19 cellular contexts compared by ENCODE assay signal in the genomic region with DNA sequence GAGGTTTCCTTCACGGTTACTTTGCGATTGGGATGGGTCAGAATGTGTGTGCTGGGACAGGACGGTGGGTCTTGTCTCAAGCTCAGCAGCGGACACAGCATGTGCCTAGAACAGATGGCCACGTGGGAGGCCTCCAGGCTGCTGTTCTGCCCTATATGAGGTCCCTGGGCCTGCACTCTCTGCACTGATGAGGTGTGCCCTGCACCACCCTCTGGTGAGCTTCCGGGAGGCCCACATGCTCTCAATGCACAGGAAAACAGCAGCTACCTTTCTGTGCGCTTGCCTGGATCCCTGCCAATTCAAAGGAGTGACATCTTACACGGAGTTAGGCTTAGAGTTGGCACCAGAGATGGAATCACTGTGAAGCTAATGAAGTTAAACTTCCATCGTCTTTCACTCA. TPM values are rescaled to one million over a fixed set of nuclear protein-coding genes. Genes with fewer than 3 reads are reported as not detected.
A peak's percentile ranks its signal among the peaks of the same experiment; 100 is the strongest.
DNase-seq lines count a peak whose midpoint lies in the region; ATAC-seq and TF ChIP-seq lines count a peak whose summit lies in the region.
"Had no signal": no experiment of that assay in that cellular context is flagged by ENCODE, and none has a peak within 500 bp of the region (broad histone marks: within the 10 kb centered on the region; RNA-seq: fewer than 3 reads in every experiment).

No MANE protein-coding gene starts in this region.

- H3K9me3 ChIP-seq in esophagus squamous epithelium (no peaks in the 10 kb centered on the region), upper lobe of right lung (no peaks in the 10 kb centered on the region), trophoblast cell (ENCODE audit: insufficient read depth, low read depth, low read length) (peaks cover 4% of the 10 kb centered on the region)
- H3K9me3 ChIP-seq: right lobe of liver, SJCRH30 had no signal

- no peak overlapping the region for H2BK5ac ChIP-seq in trophoblast cell (ENCODE audit: low read depth, low read length, poor library complexity)

- peaks cover 6 to 79% (median 36%) of the 10 kb centered on the region in 3 donors for H3K4me1 ChIP-seq in esophagus squamous epithelium
- H3K4me1 ChIP-seq in upper lobe of right lung: no peaks in the 10 kb centered on the region
- peaks cover 0 to 2% of the 10 kb centered on the region in 2 experiments for H3K4me1 ChIP-seq in trophoblast cell (ENCODE audit: control insufficient read depth in 1 of 2, insufficient read depth in 2 of 2, low read length in 2 of 2)
- H3K4me1 ChIP-seq: right lobe of liver had no signal

- H3K79me2 ChIP-seq in trophoblast cell (ENCODE audit: control insufficient read depth, insufficient read depth, low read length, poor library complexity): no peaks in the 10 kb centered on the region

- no peak overlapping the region for H3K4me3 Mint-ChIP-seq in activated CD8-positive, alpha-beta T cell treated with anti-CD3 and anti-CD28 coated beads for 36 hours
- no peak overlapping the region for H3K4me3 Mint-ChIP-seq in activated CD8-positive, alpha-beta T cell treated with anti-CD3 and anti-CD28 coated beads, Interleukin-2, amount 10 ng/mL, durations not matched to agents 7 days and 5 days
- no peak overlapping the region for H3K4me3 Mint-ChIP-seq in activated T-helper 2 cell treated with anti-CD3 and anti-CD28 coated beads, Interferon-gamma antibody, Interleukin-2, Interleukin-4, amounts not matched to agents 10 μg/mL and 5 μg/mL and 100 μg/mL, durations not matched to agents 14 hours and 24 hours and 36 hours (ENCODE audit: low read depth)
- H3K4me3 Mint-ChIP-seq: activated CD4-positive, alpha-beta T cell treated with anti-CD3 and anti-CD28 coated beads for 36 hours had no signal

- peaks cover 4% of the 10 kb centered on the region for H3K4me1 Mint-ChIP-seq in activated CD8-positive, alpha-beta T cell treated with anti-CD3 and anti-CD28 coated beads for 36 hours (ENCODE audit: low read depth)
- peaks cover 3% of the 10 kb centered on the region for H3K4me1 Mint-ChIP-seq in activated CD8-positive, alpha-beta T cell treated with anti-CD3 and anti-CD28 coated beads, Interleukin-2, amount 10 ng/mL, durations not matched to agents 7 days and 5 days (ENCODE audit: low read depth)
- peaks cover 7% of the 10 kb centered on the region for H3K4me1 Mint-ChIP-seq in activated T-helper 2 cell treated with anti-CD3 and anti-CD28 coated beads, Interferon-gamma antibody, Interleukin-2, Interleukin-4, amounts not matched to agents 10 μg/mL and 5 μg/mL and 100 μg/mL, durations not matched to agents 14 hours and 24 hours and 36 hours (ENCODE audit: low read depth)

- no peak overlapping the region for H2BK120ac ChIP-seq in trophoblast cell (ENCODE audit: insufficient read depth, low read length, poor library complexity)

- H3K27ac ChIP-seq in esophagus squamous epithelium (peak overlapping the region; percentile 28 to 66 (median 57)), upper lobe of right lung (no peak overlapping the region), trophoblast cell (ENCODE audit: low read depth, low read length) (no peak overlapping the region)
- H3K27ac ChIP-seq: right lobe of liver, SJCRH30 had no signal

- H3K23ac ChIP-seq in trophoblast cell (ENCODE audit: low read length): no peak overlapping the region

- no peaks in the 10 kb centered on the region for H3K79me1 ChIP-seq in trophoblast cell (ENCODE audit: low read length)

- H3K4me3 ChIP-seq in esophagus squamous epithelium (no peak overlapping the region), upper lobe of right lung (no peak overlapping the region), trophoblast cell (ENCODE audit: low read depth, low read length) (no peak overlapping the region)
- H3K4me3 ChIP-seq: right lobe of liver, SJCRH30 had no signal

- CTCF ChIA-PET in activated CD8-positive, alpha-beta T cell treated with anti-CD3 and anti-CD28 coated beads for 36 hours (lab: Charles Lee): interaction anchor here (1.5 kb wide), 1 partner anchor 18 kb away, joined by 5 read pairs; no protein-coding TSS in a partner anchor
- CTCF ChIA-PET in activated CD8-positive, alpha-beta T cell treated with anti-CD3 and anti-CD28 coated beads, Interleukin-2, amount 10 ng/mL, durations not matched to agents 7 days and 5 days (lab: Charles Lee): no interaction called here

- H2AK5ac ChIP-seq in trophoblast cell (ENCODE audit: low read length): no peak overlapping the region

- H3K27me3 ChIP-seq in esophagus squamous epithelium (no peaks in the 10 kb centered on the region), upper lobe of right lung (no peaks in the 10 kb centered on the region), trophoblast cell (ENCODE audit: insufficient read depth, low read length) (no peaks in the 10 kb centered on the region)
- H3K27me3 ChIP-seq: right lobe of liver, SJCRH30 had no signal

- no peak overlapping the region for H2BK12ac ChIP-seq in trophoblast cell (ENCODE audit: low read length)

- H4K91ac ChIP-seq in trophoblast cell (ENCODE audit: low read depth, low read length): no peak overlapping the region

- H4K12ac ChIP-seq in trophoblast cell (ENCODE audit: low read depth, low read length): no peak overlapping the region

- no peak overlapping the region for H3K9ac ChIP-seq in trophoblast cell (ENCODE audit: low read length)

- TF ChIP-seq POLR2A in esophagus squamous epithelium (IDR thresholded peaks at IDR 0.05): no peak

- ATAC-seq in activated CD8-positive, alpha-beta T cell treated with anti-CD3 and anti-CD28 coated beads for 36 hours: peak; percentile 27
- ATAC-seq in activated CD8-positive, alpha-beta T cell treated with anti-CD3 and anti-CD28 coated beads, Interleukin-2, amount 10 ng/mL, durations not matched to agents 7 days and 5 days: no peak
- no peak for ATAC-seq in upper lobe of right lung
- ATAC-seq: activated CD4-positive, alpha-beta T cell treated with anti-CD3 and anti-CD28 coated beads for 36 hours; right lobe of liver had no signal

- no peak for TF ChIP-seq CTCF in activated CD8-positive, alpha-beta T cell treated with anti-CD3 and anti-CD28 coated beads for 36 hours (IDR thresholded peaks at IDR 0.05)
- TF ChIP-seq CTCF in esophagus squamous epithelium (IDR thresholded peaks at IDR 0.05): no peak
- no peak for TF ChIP-seq CTCF in upper lobe of right lung (IDR thresholded peaks at IDR 0.05)

- H3K4me2 ChIP-seq in trophoblast cell (ENCODE audit: low read length): no peak overlapping the region

- H3K27me3 Mint-ChIP-seq in activated CD8-positive, alpha-beta T cell treated with anti-CD3 and anti-CD28 coated beads for 36 hours: no peaks in the 10 kb centered on the region
- H3K27me3 Mint-ChIP-seq in activated CD8-positive, alpha-beta T cell treated with anti-CD3 and anti-CD28 coated beads, Interleukin-2, amount 10 ng/mL, durations not matched to agents 7 days and 5 days (ENCODE audit: low read depth): peaks cover 2% of the 10 kb centered on the region
- no peaks in the 10 kb centered on the region for H3K27me3 Mint-ChIP-seq in activated T-helper 2 cell treated with anti-CD3 and anti-CD28 coated beads, Interferon-gamma antibody, Interleukin-2, Interleukin-4, amounts not matched to agents 10 μg/mL and 5 μg/mL and 100 μg/mL, durations not matched to agents 14 hours and 24 hours and 36 hours (ENCODE audit: low read depth)
- H3K27me3 Mint-ChIP-seq: activated CD4-positive, alpha-beta T cell treated with anti-CD3 and anti-CD28 coated beads for 36 hours had no signal

- no peaks in the 10 kb centered on the region for H3K36me3 Mint-ChIP-seq in activated CD8-positive, alpha-beta T cell treated with anti-CD3 and anti-CD28 coated beads for 36 hours (ENCODE audit: low read depth)
- no peaks in the 10 kb centered on the region for H3K36me3 Mint-ChIP-seq in activated CD8-positive, alpha-beta T cell treated with anti-CD3 and anti-CD28 coated beads, Interleukin-2, amount 10 ng/mL, durations not matched to agents 7 days and 5 days (ENCODE audit: low read depth)
- no peaks in the 10 kb centered on the region for H3K36me3 Mint-ChIP-seq in activated T-helper 2 cell treated with anti-CD3 and anti-CD28 coated beads, Interferon-gamma antibody, Interleukin-2, Interleukin-4, amounts not matched to agents 10 μg/mL and 5 μg/mL and 100 μg/mL, durations not matched to agents 14 hours and 24 hours and 36 hours (ENCODE audit: low read depth)

- WGBS in esophagus squamous epithelium, 2 donors: 42 to 43% methylated on average over 1 to 3 of the region's 9 CpGs
- no CpG with 5 or more reads among the region's 9 CpGs for WGBS in trophoblast cell (ENCODE audit: extremely low coverage, insufficient coverage, insufficient read length)

- H3K36me3 ChIP-seq in esophagus squamous epithelium (peaks cover 5 to 70% (median 10%) of the 10 kb centered on the region in 3 donors), upper lobe of right lung (no peaks in the 10 kb centered on the region), trophoblast cell (ENCODE audit: control insufficient read depth in 1 of 2, insufficient read depth in 2 of 2, low read length in 2 of 2) (peaks cover 64 to 86% of the 10 kb centered on the region in 2 experiments)
- H3K36me3 ChIP-seq: right lobe of liver, SJCRH30 had no signal

- H4K8ac ChIP-seq in trophoblast cell (ENCODE audit: low read depth, low read length): no peak overlapping the region

- no peak for DNase-seq in activated CD8-positive, alpha-beta T cell treated with anti-CD3 and anti-CD28 coated beads for 36 hours
- DNase-seq in activated CD8-positive, alpha-beta T cell treated with anti-CD3 and anti-CD28 coated beads, Interleukin-2, amount 10 ng/mL, durations not matched to agents 7 days and 5 days: no peak
- peak; percentile 74 for DNase-seq in NCI-H748 (lab: John Stamatoyannopoulos, UW; ENCODE audit: unreplicated experiment)
- no peak for DNase-seq in esophagus squamous epithelium (lab: John Stamatoyannopoulos, UW)
- DNase-seq in upper lobe of right lung: no peak
- no peak for DNase-seq in ecto neural progenitor cell (ENCODE audit: low spot score)
- DNase-seq in trophoblast cell: no peak
- no peak for DNase-seq in activated T-helper 2 cell treated with anti-CD3 and anti-CD28 coated beads, Interferon-gamma antibody, Interleukin-2, Interleukin-4, amounts not matched to agents 10 μg/mL and 5 μg/mL and 100 μg/mL, durations not matched to agents 14 hours and 24 hours and 36 hours (ENCODE audit: low spot score)
- DNase-seq: activated CD4-positive, alpha-beta T cell treated with anti-CD3 and anti-CD28 coated beads for 36 hours; activated naive CD4-positive, alpha-beta T cell treated with anti-CD3 and anti-CD28 coated beads, Interleukin-2, amount 50 U/mL, for 16 hours; GDM1; midbrain; NCI-H1930; occipital lobe; stimulated activated CD4-positive, alpha-beta T cell treated with anti-CD3 and anti-CD28 coated beads, Interleukin-2, amount 100 ng/mL, for 24 hours; T-helper 9 cell had no signal

- intact Hi-C loops in activated CD8-positive, alpha-beta T cell treated with anti-CD3 and anti-CD28 coated beads for 36 hours (cut with micrococcal nuclease): no loop called here
- intact Hi-C loops in esophagus squamous epithelium (cut with DNase I) (no loop called here), upper lobe of right lung (cut with DNase I) (no loop called here)
- intact Hi-C loops in activated T-helper 2 cell treated with anti-CD3 and anti-CD28 coated beads, Interferon-gamma antibody, Interleukin-2, Interleukin-4, amounts not matched to agents 10 μg/mL and 5 μg/mL and 100 μg/mL, durations not matched to agents 14 hours and 24 hours and 36 hours (cut with micrococcal nuclease): no loop called here

- no peaks in the 10 kb centered on the region for H3K9me3 Mint-ChIP-seq in activated CD8-positive, alpha-beta T cell treated with anti-CD3 and anti-CD28 coated beads for 36 hours
- H3K9me3 Mint-ChIP-seq in activated CD8-positive, alpha-beta T cell treated with anti-CD3 and anti-CD28 coated beads, Interleukin-2, amount 10 ng/mL, durations not matched to agents 7 days and 5 days (ENCODE audit: insufficient read depth): no peaks in the 10 kb centered on the region
- no peaks in the 10 kb centered on the region for H3K9me3 Mint-ChIP-seq in activated T-helper 2 cell treated with anti-CD3 and anti-CD28 coated beads, Interferon-gamma antibody, Interleukin-2, Interleukin-4, amounts not matched to agents 10 μg/mL and 5 μg/mL and 100 μg/mL, durations not matched to agents 14 hours and 24 hours and 36 hours

- H2AFZ ChIP-seq in trophoblast cell (ENCODE audit: insufficient read depth, low read length, poor library complexity): no peak overlapping the region

- POLR2A ChIA-PET in activated CD8-positive, alpha-beta T cell treated with anti-CD3 and anti-CD28 coated beads for 36 hours (lab: Charles Lee): no interaction called here
- POLR2A ChIA-PET in activated CD8-positive, alpha-beta T cell treated with anti-CD3 and anti-CD28 coated beads, Interleukin-2, amount 10 ng/mL, durations not matched to agents 7 days and 5 days (lab: Charles Lee): no interaction called here

- no peak overlapping the region for H3K27ac Mint-ChIP-seq in activated CD8-positive, alpha-beta T cell treated with anti-CD3 and anti-CD28 coated beads for 36 hours
- H3K27ac Mint-ChIP-seq in activated CD8-positive, alpha-beta T cell treated with anti-CD3 and anti-CD28 coated beads, Interleukin-2, amount 10 ng/mL, durations not matched to agents 7 days and 5 days: no peak overlapping the region
- H3K27ac Mint-ChIP-seq in activated T-helper 2 cell treated with anti-CD3 and anti-CD28 coated beads, Interferon-gamma antibody, Interleukin-2, Interleukin-4, amounts not matched to agents 10 μg/mL and 5 μg/mL and 100 μg/mL, durations not matched to agents 14 hours and 24 hours and 36 hours: no peak overlapping the region
- H3K27ac Mint-ChIP-seq: activated CD4-positive, alpha-beta T cell treated with anti-CD3 and anti-CD28 coated beads for 36 hours had no signal

- no peak overlapping the region for H3K4ac ChIP-seq in trophoblast cell (ENCODE audit: low read depth, low read length)

- no peak overlapping the region for H3K18ac ChIP-seq in trophoblast cell (ENCODE audit: low read length)

- H3K14ac ChIP-seq in trophoblast cell (ENCODE audit: low read length): no peak overlapping the region

RNA-seq across cellular contexts. Expression of a gene that starts 59.8 kb away (rescaled TPM):
- under 1 TPM; 0.20 to 0.49 TPM for total RNA-seq in activated CD8-positive, alpha-beta T cell treated with anti-CD3 and anti-CD28 coated beads for 36 hours
- total RNA-seq in activated CD8-positive, alpha-beta T cell treated with anti-CD3 and anti-CD28 coated beads, Interleukin-2, amount 10 ng/mL, durations not matched to agents 7 days and 5 days: not detected
- total RNA-seq in esophagus squamous epithelium (10 to 100 TPM; 13.7 to 75.7 (median 24.1) TPM), upper lobe of right lung (6.1 TPM)
- polyA plus RNA-seq in trophoblast cell (2013): 43.4 and 43.9 TPM in 2 replicates
- total RNA-seq in activated T-helper 2 cell treated with anti-CD3 and anti-CD28 coated beads, Interferon-gamma antibody, Interleukin-2, Interleukin-4, amounts not matched to agents 10 μg/mL and 5 μg/mL and 100 μg/mL, durations not matched to agents 14 hours and 24 hours and 36 hours: 4.2 and 5.4 TPM in 2 replicates
- total RNA-seq: dermis microvascular lymphatic vessel endothelial cell had no signal

Comparison
In these comparisons a context has a peak if more than half of its experiments do, and no peak if none do; other contexts are left out.
1. H3K27ac ChIP-seq: peak in esophagus squamous epithelium (4 of 4); none in upper lobe of right lung (single experiment) and trophoblast cell (single experiment).